Comparison of ENCODE assay signal across 13 cellular contexts in genomic region chr3:58068126-58068809, GRCh38.
DNase-seq lines count a peak whose midpoint lies in the region; ATAC-seq, FAIRE-seq and TF ChIP-seq lines count a peak whose summit lies in the region.
"Had no signal": no experiment of that assay in that cellular context is flagged by ENCODE, and none has a peak within 500 bp of the region (broad histone marks: within the 10 kb centered on the region; RNA-seq: fewer than 3 reads in every experiment).

No MANE protein-coding gene starts in this region.

- H3K36me3 ChIP-seq in esophagus muscularis mucosa, result no peaks in the 10 kb centered on the region
- no peaks in the 10 kb centered on the region for H3K36me3 ChIP-seq in pancreas

- FAIRE-seq in pancreas (lab: Jason Lieb, UNC), result no peak

- H3K27me3 ChIP-seq in esophagus muscularis mucosa (no peaks in the 10 kb centered on the region), pancreas (no peaks in the 10 kb centered on the region)

- TF ChIP-seq CTCF in C4-2B (conservative IDR thresholded peaks at IDR 0.05) (no peak), RWPE1 (conservative IDR thresholded peaks at IDR 0.05; ENCODE audit: low read depth) (no peak), esophagus muscularis mucosa (IDR thresholded peaks at IDR 0.05) (no peak), pancreas (IDR thresholded peaks at IDR 0.05) (no peak)

- peak; percentile 8 to 45 (median 30) for ATAC-seq in pancreas

- POLR2A ChIA-PET in RWPE1 (lab: Yijun Ruan, JAX; ENCODE audit: low non-redundant PET), result no interaction called here

- H3K4me1 ChIP-seq in esophagus muscularis mucosa (peaks cover 24 to 98% (median 97%) of the 10 kb centered on the region in 4 donors), pancreas (peaks cover 28 to 41% (median 35%) of the 10 kb centered on the region in 3 donors)

- CTCF ChIA-PET in RWPE1 (lab: Yijun Ruan, JAX), result no interaction called here

- DNase-seq in RWPE1 (ENCODE audit: low spot score), result no peak
- DNase-seq in esophagus muscularis mucosa (ENCODE audit: extremely low spot score), result no peak
- peak in 1 of 6 donors; percentile 44 for DNase-seq in pancreas
- no peak for DNase-seq in germinal center (ENCODE audit: low spot score)
- no peak for DNase-seq in stimulated activated CD4-positive, alpha-beta T cell treated with anti-CD3 and anti-CD28 coated beads, Interleukin-4, amount 100 ng/mL, for 24 hours
- DNase-seq in NCI-H345 treated with DMSO at 0.1 percent for 48 hours (lab: John Stamatoyannopoulos, UW; ENCODE audit: unreplicated experiment), result no peak
- no peak for DNase-seq in activated CD4-positive, alpha-beta T cell treated with anti-CD3 and anti-CD28 coated beads for 48 hours
- DNase-seq: activated CD8-positive, alpha-beta memory T cell treated with anti-CD3 and anti-CD28 coated beads, Interleukin-2, amount 50 U/mL, for 48 hours; foreskin fibroblast; islet precursor cell; NCI-H446 treated with DMSO at 0.1 percent for 48 hours had no signal

- no peaks in the 10 kb centered on the region for H3K9me3 ChIP-seq in esophagus muscularis mucosa
- no peaks in the 10 kb centered on the region for H3K9me3 ChIP-seq in pancreas

- no peak for TF ChIP-seq EP300 in esophagus muscularis mucosa (IDR thresholded peaks at IDR 0.05)

- 90% methylated on average over 2 of the region's 2 CpGs for WGBS in esophagus muscularis mucosa
- 34 to 40% methylated on average over 2 of the region's 2 CpGs for WGBS in pancreas, 2 donors

- no peak overlapping the region for H3K4me3 ChIP-seq in esophagus muscularis mucosa
- H3K4me3 ChIP-seq in pancreas, result no peak overlapping the region
- H3K4me3 ChIP-seq: skin epidermis had no signal

- H3K27ac ChIP-seq in C4-2B (peak overlapping the region; percentile 43), RWPE1 (peak overlapping the region; percentile 51), esophagus muscularis mucosa (replicated peaks in 1 of 4) (peak overlapping the region; percentile 79 to 86 (median 83)), pancreas (peak overlapping the region in 1 of 4 donors; percentile 23)
- H3K27ac ChIP-seq: skin epidermis had no signal

- intact Hi-C loops in esophagus muscularis mucosa (cut with DNase I), result loop anchor here (5.0 kb wide), 1 partner anchor 56 kb away; no protein-coding TSS in a partner anchor
- intact Hi-C loops in pancreas (cut with DNase I), result no loop called here

- no peak for TF ChIP-seq POLR2A in esophagus muscularis mucosa (IDR thresholded peaks at IDR 0.05; ENCODE audit: low read depth)
